Comparison of ENCODE assay signal across 10 cellular contexts in genomic region chr22:23845661-23846469, GRCh38. TPM values are rescaled to one million over a fixed set of nuclear protein-coding genes. Genes with fewer than 3 reads are reported as not detected.
DNase-seq lines count a peak whose midpoint lies in the region; ATAC-seq and TF ChIP-seq lines count a peak whose summit lies in the region.
"Had no signal": no experiment of that assay in that cellular context is flagged by ENCODE, and none has a peak within 500 bp of the region (broad histone marks: within the 10 kb centered on the region; RNA-seq: fewer than 3 reads in every experiment).

No MANE protein-coding gene starts in this region.

- WGBS in esophagus squamous epithelium, 2 donors: 45 to 54% methylated on average over 9 to 10 of the region's 12 CpGs

- no peak for TF ChIP-seq POLR2A in esophagus squamous epithelium (IDR thresholded peaks at IDR 0.05)

- H3K27ac ChIP-seq in SK-N-MC (no peak overlapping the region), left ventricle myocardium inferior (replicated peaks) (peak overlapping the region; percentile 86), colonic mucosa (no peak overlapping the region), esophagus squamous epithelium (peak overlapping the region in 2 of 4 donors; percentile 56 to 59)

- peak overlapping the region; percentile 25 to 33 for H3K4me3 Mint-ChIP-seq in stimulated activated naive B cell treated with anti-CD40 and anti-IgM and Interleukin-4, amounts not matched to agents 10 μg/mL and 1 μg/mL and 100 μg/mL, for 72 hours

- H3K27me3 ChIP-seq in left ventricle myocardium inferior (ENCODE audit: low read depth) (no peaks in the 10 kb centered on the region), colonic mucosa (no peaks in the 10 kb centered on the region), esophagus squamous epithelium (peaks cover 0 to 28% (median 0%) of the 10 kb centered on the region in 4 donors)

- H3K4me1 Mint-ChIP-seq in stimulated activated naive B cell treated with anti-CD40 and anti-IgM and Interleukin-4, amounts not matched to agents 10 μg/mL and 1 μg/mL and 100 μg/mL, for 72 hours: peaks cover 57 to 71% of the 10 kb centered on the region in 2 donors

- no peak for TF ChIP-seq CTCF in left ventricle myocardium inferior (IDR thresholded peaks at IDR 0.05; ENCODE audit: borderline replicate concordance)
- TF ChIP-seq CTCF in colonic mucosa (IDR thresholded peaks at IDR 0.05): no peak
- TF ChIP-seq CTCF in esophagus squamous epithelium (IDR thresholded peaks at IDR 0.05): no peak

- peak overlapping the region; percentile 45 for H3K9ac ChIP-seq in SK-N-MC (ENCODE audit: insufficient read length)
- no peak overlapping the region for H3K9ac ChIP-seq in colonic mucosa (ENCODE audit: low read depth in 2 of 2, low read length in 2 of 2)

- DNase-seq in SK-N-MC (ENCODE audit: low read depth, low spot score) (no peak), left ventricle myocardium inferior (no peak), colonic mucosa (no peak), esophagus squamous epithelium (lab: John Stamatoyannopoulos, UW) (no peak)
- DNase-seq in stimulated activated naive B cell treated with anti-CD40 and anti-IgM and Interleukin-4, amounts not matched to agents 10 μg/mL and 1 μg/mL and 100 μg/mL, for 72 hours: no peak
- DNase-seq: activated CD4-positive, alpha-beta T cell treated with anti-CD3 and anti-CD28 coated beads for 4 hours; activated naive CD4-positive, alpha-beta T cell treated with Interleukin-2 at 50 U/mL for 16 hours; KG1; stimulated activated CD4-positive, alpha-beta T cell treated with anti-CD3 and anti-CD28 coated beads, Interleukin-1b, Interleukin-23, amount 100 ng/mL, for 48 hours had no signal

- H3K36me3 ChIP-seq in SK-N-MC (ENCODE audit: insufficient read depth, low read length) (no peaks in the 10 kb centered on the region), left ventricle myocardium inferior (no peaks in the 10 kb centered on the region), colonic mucosa (no peaks in the 10 kb centered on the region), esophagus squamous epithelium (no peaks in the 10 kb centered on the region)

- H3K4me3 ChIP-seq in SK-N-MC: no peak overlapping the region
- no peak overlapping the region for H3K4me3 ChIP-seq in left ventricle myocardium inferior
- no peak overlapping the region for H3K4me3 ChIP-seq in colonic mucosa
- H3K4me3 ChIP-seq in esophagus squamous epithelium: no peak overlapping the region

- H3K4me1 ChIP-seq in left ventricle myocardium inferior (peaks cover 50% of the 10 kb centered on the region), colonic mucosa (peaks cover 9% of the 10 kb centered on the region), esophagus squamous epithelium (peaks cover 23 to 53% (median 26%) of the 10 kb centered on the region in 3 donors)

- peak; percentile 1 to 8 for ATAC-seq in stimulated activated naive B cell treated with anti-CD40 and anti-IgM and Interleukin-4, amounts not matched to agents 10 μg/mL and 1 μg/mL and 100 μg/mL, for 72 hours (replicated peaks)
- no peak for ATAC-seq in HG02884 (IDR thresholded peaks at IDR 0.05; ENCODE audit: unreplicated experiment)

- no peaks in the 10 kb centered on the region for H3K9me3 ChIP-seq in SK-N-MC (ENCODE audit: low read depth, low read length)
- H3K9me3 ChIP-seq in left ventricle myocardium inferior (replicated peaks): no peaks in the 10 kb centered on the region
- H3K9me3 ChIP-seq in colonic mucosa: no peaks in the 10 kb centered on the region
- no peaks in the 10 kb centered on the region for H3K9me3 ChIP-seq in esophagus squamous epithelium

- H3K36me3 Mint-ChIP-seq in stimulated activated naive B cell treated with anti-CD40 and anti-IgM and Interleukin-4, amounts not matched to agents 10 μg/mL and 1 μg/mL and 100 μg/mL, for 72 hours: no peaks in the 10 kb centered on the region

- no peaks in the 10 kb centered on the region for H3K9me3 Mint-ChIP-seq in stimulated activated naive B cell treated with anti-CD40 and anti-IgM and Interleukin-4, amounts not matched to agents 10 μg/mL and 1 μg/mL and 100 μg/mL, for 72 hours

- H3K27me3 Mint-ChIP-seq in stimulated activated naive B cell treated with anti-CD40 and anti-IgM and Interleukin-4, amounts not matched to agents 10 μg/mL and 1 μg/mL and 100 μg/mL, for 72 hours: no peaks in the 10 kb centered on the region

- intact Hi-C loops in left ventricle myocardium inferior (cut with micrococcal nuclease): loop anchor here (5.0 kb wide), 1 partner anchor 74 kb away; the partner anchor contains the start of gene MMP11
- intact Hi-C loops in colonic mucosa (cut with DNase I): loop anchor here (5.0 kb wide), 2 partner anchors 79 to 304 kb away; partner anchors contain the start of gene CHCHD10
- intact Hi-C loops in esophagus squamous epithelium (cut with DNase I): loop anchor here (5.0 to 10.0 kb wide), 2 partner anchors 79 to 311 kb away; partner anchors contain the start of gene CHCHD10

- peak overlapping the region; percentile 79 for H3K27ac Mint-ChIP-seq in stimulated activated naive B cell treated with anti-CD40 and anti-IgM and Interleukin-4, amounts not matched to agents 10 μg/mL and 1 μg/mL and 100 μg/mL, for 72 hours

RNA-seq across cellular contexts. Expression of gene DERL3, which starts 7.1 kb away (rescaled TPM):
- total RNA-seq in left ventricle myocardium inferior (2.0 TPM), colonic mucosa (10 to 100 TPM in 1 of 2 donors, 1 to 10 TPM in 1; 9.1 to 20.2 TPM), esophagus squamous epithelium (1 to 10 TPM in 2 of 4 donors, not detected in 2; 1.3 to 1.9 TPM)

RNA-seq across cellular contexts. Expression of gene SLC2A11, which starts 11.8 kb away (rescaled TPM):
- total RNA-seq in left ventricle myocardium inferior: 22.0 TPM
- total RNA-seq in colonic mucosa: 1 to 10 TPM; 8.3 to 9.6 TPM
- total RNA-seq in esophagus squamous epithelium: 1 to 10 TPM in 3 of 4 donors, under 1 TPM in 1; 0.57 to 4.4 (median 2.9) TPM

RNA-seq across cellular contexts. Expression of gene MIF, which starts 48.3 kb away (rescaled TPM):
- total RNA-seq in left ventricle myocardium inferior: 242 TPM
- 100 to 1,000 TPM; 621 to 869 TPM for total RNA-seq in colonic mucosa
- total RNA-seq in esophagus squamous epithelium: 100 to 1,000 TPM; 410 to 807 (median 448) TPM

RNA-seq across cellular contexts. Expression of gene SMARCB1, which starts 59.1 kb away (rescaled TPM):
- total RNA-seq in left ventricle myocardium inferior: 52.0 TPM
- 10 to 100 TPM; 77.8 to 96.0 TPM for total RNA-seq in colonic mucosa
- total RNA-seq in esophagus squamous epithelium: 10 to 100 TPM; 37.8 to 61.0 (median 47.7) TPM
